17 cellular contexts compared by ENCODE assay signal in the genomic region with DNA sequence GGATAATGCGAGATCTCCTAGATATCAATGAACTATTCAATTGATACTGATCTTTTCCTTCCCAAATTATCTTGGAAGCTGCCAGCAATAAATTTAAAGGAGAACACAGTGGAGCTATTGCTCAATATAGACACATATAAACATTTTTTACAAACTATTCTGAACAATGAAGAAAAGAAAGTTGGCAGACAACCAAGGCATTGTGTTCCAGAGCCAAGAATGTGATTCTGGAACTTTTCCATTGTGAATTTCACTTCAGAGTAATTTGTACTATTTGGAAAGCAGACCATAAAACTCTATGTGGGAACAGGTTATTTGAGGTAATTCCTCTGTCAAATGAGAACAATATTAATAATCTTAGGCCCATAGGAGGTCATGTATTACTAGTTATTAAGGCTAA.
DNase-seq lines count a peak whose midpoint lies in the region; ATAC-seq and TF ChIP-seq lines count a peak whose summit lies in the region.
"Had no signal": no experiment of that assay in that cellular context is flagged by ENCODE, and none has a peak within 500 bp of the region (broad histone marks: within the 10 kb centered on the region; RNA-seq: fewer than 3 reads in every experiment).

No MANE protein-coding gene starts in this region.

- 16 to 31% (median 26%) methylated on average over 1 of the region's 1 CpG for WGBS in adrenal gland, 4 donors

- H3K27ac ChIP-seq in left ventricle myocardium inferior (replicated peaks) (no peak overlapping the region), adrenal gland (no peak overlapping the region)
- H3K27ac ChIP-seq: cardiac muscle cell had no signal

- ATAC-seq in left ventricle myocardium superior (peak; percentile 34), HG02870 (IDR thresholded peaks at IDR 0.05; ENCODE audit: unreplicated experiment) (no peak)
- ATAC-seq: activated CD4-positive, alpha-beta T cell treated with anti-CD3 and anti-CD28 coated beads for 36 hours; activated T-helper 17 cell treated with anti-CD3 and anti-CD28 coated beads, Interleukin-2, amount 50 U/mL, for 72 hours; esophagus mucosa had no signal

- H3K9me3 ChIP-seq in left ventricle myocardium inferior (replicated peaks) (no peaks in the 10 kb centered on the region), adrenal gland (replicated peaks in 1 of 3) (peaks cover 0 to 2% (median 0%) of the 10 kb centered on the region in 3 donors)

- no peak for DNase-seq in left ventricle myocardium superior
- no peak for DNase-seq in left ventricle myocardium inferior
- DNase-seq in adrenal gland, result peak in 4 of 7 donors; percentile 14 to 74 (median 32)
- DNase-seq in fibroblast of villous mesenchyme (ENCODE audit: low read depth), result peak; percentile 34
- DNase-seq in NCI-H1436 (lab: John Stamatoyannopoulos, UW), result no peak
- DNase-seq in NCI-H187 (lab: John Stamatoyannopoulos, UW), result no peak
- no peak for DNase-seq in AG08396 (ENCODE audit: low spot score)
- DNase-seq: activated CD4-positive, alpha-beta T cell treated with anti-CD3 and anti-CD28 coated beads for 36 hours; immature natural killer cell; Karpas-422; NCI-H2171 treated with DMSO at 0.1 percent for 48 hours; trophoblast cell had no signal

- H3K36me3 ChIP-seq in left ventricle myocardium inferior (no peaks in the 10 kb centered on the region), adrenal gland (replicated peaks in 1 of 2) (no peaks in the 10 kb centered on the region)
- H3K36me3 ChIP-seq: cardiac muscle cell had no signal

- intact Hi-C loops in left ventricle myocardium superior (cut with micrococcal nuclease), result loop anchor here (5.0 kb wide), 1 partner anchor 591 kb away; no protein-coding TSS in a partner anchor
- intact Hi-C loops in left ventricle myocardium inferior (cut with micrococcal nuclease), result loop anchor here (10.0 kb wide), 1 partner anchor 593 kb away; no protein-coding TSS in a partner anchor
- intact Hi-C loops in adrenal gland (cut with DNase I), result loop anchor here in 1 of 2 donors (10.0 kb wide), 1 partner anchor 583 kb away; a partner anchor contains a TSS

- no peak for TF ChIP-seq POLR2A in adrenal gland (IDR thresholded peaks at IDR 0.05)

- H3K4me3 ChIP-seq in left ventricle myocardium inferior, result no peak overlapping the region
- no peak overlapping the region for H3K4me3 ChIP-seq in adrenal gland
- no peak overlapping the region for H3K4me3 ChIP-seq in fibroblast of villous mesenchyme (ENCODE audit: low read depth, low read length)
- H3K4me3 ChIP-seq: cardiac muscle cell, smooth muscle cell had no signal

- TF ChIP-seq CTCF in left ventricle myocardium inferior (IDR thresholded peaks at IDR 0.05; ENCODE audit: borderline replicate concordance) (no peak), adrenal gland (IDR thresholded peaks at IDR 0.05) (no peak), fibroblast of villous mesenchyme (IDR thresholded peaks at IDR 0.05; ENCODE audit: insufficient read depth, low read depth, low read length) (no peak)

- H3K27me3 ChIP-seq in left ventricle myocardium inferior (ENCODE audit: low read depth) (no peaks in the 10 kb centered on the region), adrenal gland (no peaks in the 10 kb centered on the region)
- H3K27me3 ChIP-seq: cardiac muscle cell had no signal

- H3K4me1 ChIP-seq in left ventricle myocardium inferior (peaks cover 30% of the 10 kb centered on the region), adrenal gland (replicated peaks in 1 of 2) (peaks cover 0 to 12% of the 10 kb centered on the region in 2 donors)

Comparison
In these comparisons a context has a peak if more than half of its experiments do, and no peak if none do; other contexts are left out.
1. DNase-seq: peak in adrenal gland (4 of 7) and fibroblast of villous mesenchyme (single experiment); none in left ventricle myocardium superior (single experiment), left ventricle myocardium inferior (single experiment), NCI-H1436 (single experiment), NCI-H187 (0 of 2) and AG08396 (single experiment).